12 cellular contexts compared by ENCODE assay signal in genomic region chr11:47060807-47061206, GRCh38.
DNase-seq lines count a peak whose midpoint lies in the region; ATAC-seq and TF ChIP-seq lines count a peak whose summit lies in the region.
"Had no signal": no experiment of that assay in that cellular context is flagged by ENCODE, and none has a peak within 500 bp of the region (broad histone marks: within the 10 kb centered on the region; RNA-seq: fewer than 3 reads in every experiment).

No MANE protein-coding gene starts in this region.

- WGBS in IMR-90 (ENCODE audit: extremely low coverage in 2 of 2, insufficient read length in 1 of 2), 2 experiments, result no CpG with 5 or more reads among the region's 2 CpGs
- WGBS in mesendoderm (ENCODE audit: extremely low coverage, insufficient coverage, low lambda C conversion rate), result no CpG with 5 or more reads among the region's 2 CpGs

- H3K27ac Mint-ChIP-seq in activated naive CD8-positive, alpha-beta T cell treated with anti-CD3 and anti-CD28 coated beads, Interleukin-2, amount 50 U/mL, for 24 hours, result peak overlapping the region; percentile 34
- H3K27ac Mint-ChIP-seq in naive thymus-derived CD4-positive, alpha-beta T cell, result no peak overlapping the region

- no peak for TF ChIP-seq CTCF in IMR-90 (conservative IDR thresholded peaks at IDR 0.05; ENCODE audit: low read depth, low read length)

- no peak overlapping the region for H4K91ac ChIP-seq in IMR-90 (ENCODE audit: insufficient read depth, low read depth, low read length)

- intact Hi-C loops in IMR-90 (cut with micrococcal nuclease), result no loop called here
- intact Hi-C loops in naive thymus-derived CD4-positive, alpha-beta T cell (cut with micrococcal nuclease), result no loop called here

- no peak overlapping the region for H3K4me3 ChIP-seq in IMR-90 (ENCODE audit: insufficient read depth, low read depth, low read length)
- H3K4me3 ChIP-seq in mesendoderm (ENCODE audit: low read length), result no peak overlapping the region
- H3K4me3 ChIP-seq in naive thymus-derived CD4-positive, alpha-beta T cell (ENCODE audit: low read length), result no peak overlapping the region
- H3K4me3 ChIP-seq: breast epithelium, esophagus squamous epithelium had no signal

- dilution Hi-C loops in IMR-90 (cut with HindIII; ENCODE audit: low sequenced_read_pairs, unreplicated experiment), result no loop called here

- H2BK15ac ChIP-seq in IMR-90 (ENCODE audit: low read depth, low read length), result no peak overlapping the region
- peak overlapping the region; percentile 57 for H2BK15ac ChIP-seq in mesendoderm (replicated peaks; ENCODE audit: low read depth)

- H4K8ac ChIP-seq in IMR-90 (ENCODE audit: low read depth in 2 of 2, low read length in 2 of 2), result 0 out of 4 replicates have a peak overlapping the region, but pooled peaks of 1 of the 2 experiments have one; percentile 18
- no peak overlapping the region for H4K8ac ChIP-seq in mesendoderm (ENCODE audit: low read depth, low read length)

- H3K4ac ChIP-seq in IMR-90 (ENCODE audit: low read depth, low read length), result no peak overlapping the region
- H3K4ac ChIP-seq in mesendoderm (ENCODE audit: low read depth, low read length), result no peak overlapping the region

- H3K79me1 ChIP-seq in IMR-90 (ENCODE audit: low read depth in 1 of 2, low read length in 2 of 2), result no peaks in the 10 kb centered on the region; a peak in 1 of 4 replicates
- H3K79me1 ChIP-seq in mesendoderm (ENCODE audit: low read length), result no peaks in the 10 kb centered on the region

- H2BK120ac ChIP-seq in IMR-90 (ENCODE audit: low read depth, low read length) (no peak overlapping the region), mesendoderm (ENCODE audit: low read depth, low read length) (no peak overlapping the region)

- POLR2A ChIA-PET in IMR-90 (lab: Charles Lee; ENCODE audit: unreplicated experiment), result no interaction called here
- POLR2A ChIA-PET in naive thymus-derived CD4-positive, alpha-beta T cell (lab: Charles Lee), result no interaction called here

- no peaks in the 10 kb centered on the region for H4K20me1 ChIP-seq in IMR-90 (ENCODE audit: insufficient read depth, low read length)

- no peaks in the 10 kb centered on the region for H3K9me1 ChIP-seq in IMR-90 (ENCODE audit: insufficient read depth, low read length)

- 0 out of 2 replicates have a peak overlapping the region, but pooled peaks have one; percentile 0 for H3K14ac ChIP-seq in IMR-90 (replicated peaks; ENCODE audit: low read depth, low read length)

- ATAC-seq in IMR-90 (ENCODE audit: low read depth), result peak; percentile 54
- ATAC-seq in activated naive CD8-positive, alpha-beta T cell treated with anti-CD3 and anti-CD28 coated beads, Interleukin-2, amount 50 U/mL, for 24 hours, result no peak
- ATAC-seq in GM21367 (IDR thresholded peaks at IDR 0.05; ENCODE audit: unreplicated experiment), result no peak
- ATAC-seq in HG02852 (IDR thresholded peaks at IDR 0.05; ENCODE audit: unreplicated experiment), result no peak
- no peak for ATAC-seq in HG03108 (IDR thresholded peaks at IDR 0.05; ENCODE audit: unreplicated experiment)
- ATAC-seq in naive thymus-derived CD4-positive, alpha-beta T cell, result no peak

- H3K4me3 Mint-ChIP-seq in activated naive CD8-positive, alpha-beta T cell treated with anti-CD3 and anti-CD28 coated beads, Interleukin-2, amount 50 U/mL, for 24 hours, result no peak overlapping the region
- H3K4me3 Mint-ChIP-seq in naive thymus-derived CD4-positive, alpha-beta T cell, result no peak overlapping the region

- BruUV-seq in IMR-90 (replicated peaks; lab: Mats Ljungman, UMichigan), result no TSS peak

- H3K56ac ChIP-seq in IMR-90 (ENCODE audit: extremely low read depth, insufficient read depth, low read length), result no peak overlapping the region
- H3K56ac ChIP-seq in mesendoderm (ENCODE audit: low read length), result no peak overlapping the region

- peaks cover 3% of the 10 kb centered on the region for H3K9me3 Mint-ChIP-seq in activated naive CD8-positive, alpha-beta T cell treated with anti-CD3 and anti-CD28 coated beads, Interleukin-2, amount 50 U/mL, for 24 hours
- peaks cover 0 to 10% (median 3%) of the 10 kb centered on the region in 11 donors for H3K9me3 Mint-ChIP-seq in naive thymus-derived CD4-positive, alpha-beta T cell

- H3K23ac ChIP-seq in IMR-90 (ENCODE audit: low read depth, low read length) (no peak overlapping the region), mesendoderm (ENCODE audit: low read length) (no peak overlapping the region)

- H2AFZ ChIP-seq in IMR-90 (replicated peaks; ENCODE audit: low read length, poor library complexity), result no peak overlapping the region

- H3K36me3 Mint-ChIP-seq in activated naive CD8-positive, alpha-beta T cell treated with anti-CD3 and anti-CD28 coated beads, Interleukin-2, amount 50 U/mL, for 24 hours (ENCODE audit: low read depth), result peaks cover 20% of the 10 kb centered on the region
- H3K36me3 Mint-ChIP-seq in naive thymus-derived CD4-positive, alpha-beta T cell, result peaks cover 0 to 43% (median 22%) of the 10 kb centered on the region in 5 donors

- peak; percentile 63 for DNase-seq in GDM1 (lab: John Stamatoyannopoulos, UW)
- peak; percentile 48 for DNase-seq in IMR-90
- no peak for DNase-seq in activated naive CD8-positive, alpha-beta T cell treated with anti-CD3 and anti-CD28 coated beads, Interleukin-2, amount 50 U/mL, for 24 hours
- DNase-seq in mesendoderm, result peak; percentile 47
- DNase-seq in naive thymus-derived CD4-positive, alpha-beta T cell, result no peak
- DNase-seq: esophagus squamous epithelium, kidney glomerular epithelial cell, T1000 had no signal

- H3K9ac ChIP-seq in IMR-90 (ENCODE audit: low read depth, low read length) (no peak overlapping the region), mesendoderm (ENCODE audit: low read length) (no peak overlapping the region)

- H3K27ac ChIP-seq in IMR-90 (ENCODE audit: insufficient read depth, low read length) (no peak overlapping the region), mesendoderm (ENCODE audit: low read depth, low read length) (no peak overlapping the region)
- H3K27ac ChIP-seq in naive thymus-derived CD4-positive, alpha-beta T cell (ENCODE audit: low read depth, low read length), result no peak overlapping the region
- H3K27ac ChIP-seq: breast epithelium, esophagus squamous epithelium had no signal

- no peak overlapping the region for H3K18ac ChIP-seq in IMR-90 (ENCODE audit: low read depth, low read length)
- no peak overlapping the region for H3K18ac ChIP-seq in mesendoderm (ENCODE audit: low read length)

- H3K27me3 Mint-ChIP-seq in activated naive CD8-positive, alpha-beta T cell treated with anti-CD3 and anti-CD28 coated beads, Interleukin-2, amount 50 U/mL, for 24 hours, result no peaks in the 10 kb centered on the region
- no peaks in the 10 kb centered on the region for H3K27me3 Mint-ChIP-seq in naive thymus-derived CD4-positive, alpha-beta T cell

- no peak overlapping the region for H2AK5ac ChIP-seq in IMR-90 (ENCODE audit: low read depth, low read length)
- H2AK5ac ChIP-seq in mesendoderm (ENCODE audit: low read length), result no peak overlapping the region

- H3K79me2 ChIP-seq in mesendoderm (ENCODE audit: control insufficient read depth, insufficient read depth, low read length), result no peaks in the 10 kb centered on the region

- peaks cover 5% of the 10 kb centered on the region for H3K4me1 Mint-ChIP-seq in activated naive CD8-positive, alpha-beta T cell treated with anti-CD3 and anti-CD28 coated beads, Interleukin-2, amount 50 U/mL, for 24 hours
- H3K4me1 Mint-ChIP-seq in naive thymus-derived CD4-positive, alpha-beta T cell, result peaks cover 0 to 6% (median 0%) of the 10 kb centered on the region in 7 donors

- H3K27me3 ChIP-seq in IMR-90 (ENCODE audit: control insufficient read depth, insufficient read depth, low read length), result no peaks in the 10 kb centered on the region
- no peaks in the 10 kb centered on the region for H3K27me3 ChIP-seq in mesendoderm (ENCODE audit: insufficient read depth, low read length, poor library complexity)
- H3K27me3 ChIP-seq in naive thymus-derived CD4-positive, alpha-beta T cell (ENCODE audit: control insufficient read depth in 2 of 2, insufficient read depth in 2 of 2, low read length in 2 of 2), result no peaks in the 10 kb centered on the region
- H3K27me3 ChIP-seq: breast epithelium, esophagus squamous epithelium had no signal

- TF ChIP-seq RAD21 in IMR-90 (IDR thresholded peaks at IDR 0.05; ENCODE audit: low read length), result no peak

- no peak overlapping the region for H2BK20ac ChIP-seq in IMR-90 (ENCODE audit: low read depth, low read length)

- H3K36me3 ChIP-seq in IMR-90 (ENCODE audit: control insufficient read depth, insufficient read depth, low read length), result no peaks in the 10 kb centered on the region
- no peaks in the 10 kb centered on the region for H3K36me3 ChIP-seq in mesendoderm (ENCODE audit: control insufficient read depth, insufficient read depth, low read length)
- no peaks in the 10 kb centered on the region for H3K36me3 ChIP-seq in naive thymus-derived CD4-positive, alpha-beta T cell (ENCODE audit: control insufficient read depth in 2 of 3, insufficient read depth in 3 of 3, low read length in 3 of 3)
- H3K36me3 ChIP-seq: breast epithelium, esophagus squamous epithelium had no signal

- in situ Hi-C loops in IMR-90 (cut with MboI; ENCODE audit: low sequenced_read_pairs), result no loop called here

- CTCF ChIA-PET in IMR-90 (lab: Yijun Ruan, JAX), result no interaction called here
- CTCF ChIA-PET in naive thymus-derived CD4-positive, alpha-beta T cell (lab: Charles Lee), result interaction anchor here (0.6 kb wide), 1 partner anchor 25 kb away, joined by 3 read pairs; no protein-coding TSS in a partner anchor

- peaks cover 6% of the 10 kb centered on the region; the same call in 1 of the 2 replicates for H3K9me3 ChIP-seq in IMR-90 (ENCODE audit: control insufficient read depth, insufficient read depth, low read length)
- no peaks in the 10 kb centered on the region for H3K9me3 ChIP-seq in naive thymus-derived CD4-positive, alpha-beta T cell (ENCODE audit: control insufficient read depth in 2 of 3, low read length in 3 of 3)
- H3K9me3 ChIP-seq: breast epithelium, esophagus squamous epithelium had no signal

- no peak for TF ChIP-seq POLR2A in IMR-90 (IDR thresholded peaks at IDR 0.05; ENCODE audit: low read depth, low read length)

- H3K4me2 ChIP-seq in IMR-90 (ENCODE audit: low read depth, low read length), result no peak overlapping the region
- no peak overlapping the region for H3K4me2 ChIP-seq in mesendoderm (ENCODE audit: low read length)

- H3K4me1 ChIP-seq in IMR-90 (ENCODE audit: control insufficient read depth, insufficient read depth, low read length), result peaks cover 3% of the 10 kb centered on the region
- no peaks in the 10 kb centered on the region for H3K4me1 ChIP-seq in mesendoderm (ENCODE audit: control insufficient read depth, low read depth, low read length)
- H3K4me1 ChIP-seq in naive thymus-derived CD4-positive, alpha-beta T cell (ENCODE audit: control insufficient read depth in 2 of 2, insufficient read depth in 2 of 2, low read length in 2 of 2), result no peaks in the 10 kb centered on the region
- H3K4me1 ChIP-seq: breast epithelium, esophagus squamous epithelium had no signal

- H2BK5ac ChIP-seq in IMR-90 (ENCODE audit: low read depth, low read length, poor library complexity, severe bottlenecking), result no peak overlapping the region
- H2BK5ac ChIP-seq in mesendoderm (ENCODE audit: low read length), result no peak overlapping the region

- H2AK9ac ChIP-seq in IMR-90 (replicated peaks; ENCODE audit: low read depth, low read length, poor library complexity), result no peak overlapping the region

- H4K5ac ChIP-seq in IMR-90 (ENCODE audit: low read depth, low read length) (no peak overlapping the region), mesendoderm (ENCODE audit: low read length) (no peak overlapping the region)

Comparison
In these comparisons a context has a peak if more than half of its experiments do, and no peak if none do; other contexts are left out.
1. DNase-seq: peak in GDM1 (single experiment), IMR-90 (single experiment) and mesendoderm (single experiment); none in activated naive CD8-positive, alpha-beta T cell treated with anti-CD3 and anti-CD28 coated beads, Interleukin-2, amount 50 U/mL, for 24 hours (single experiment) and naive thymus-derived CD4-positive, alpha-beta T cell (0 of 9).